18 cellular contexts compared by ENCODE assay signal in the genomic region with DNA sequence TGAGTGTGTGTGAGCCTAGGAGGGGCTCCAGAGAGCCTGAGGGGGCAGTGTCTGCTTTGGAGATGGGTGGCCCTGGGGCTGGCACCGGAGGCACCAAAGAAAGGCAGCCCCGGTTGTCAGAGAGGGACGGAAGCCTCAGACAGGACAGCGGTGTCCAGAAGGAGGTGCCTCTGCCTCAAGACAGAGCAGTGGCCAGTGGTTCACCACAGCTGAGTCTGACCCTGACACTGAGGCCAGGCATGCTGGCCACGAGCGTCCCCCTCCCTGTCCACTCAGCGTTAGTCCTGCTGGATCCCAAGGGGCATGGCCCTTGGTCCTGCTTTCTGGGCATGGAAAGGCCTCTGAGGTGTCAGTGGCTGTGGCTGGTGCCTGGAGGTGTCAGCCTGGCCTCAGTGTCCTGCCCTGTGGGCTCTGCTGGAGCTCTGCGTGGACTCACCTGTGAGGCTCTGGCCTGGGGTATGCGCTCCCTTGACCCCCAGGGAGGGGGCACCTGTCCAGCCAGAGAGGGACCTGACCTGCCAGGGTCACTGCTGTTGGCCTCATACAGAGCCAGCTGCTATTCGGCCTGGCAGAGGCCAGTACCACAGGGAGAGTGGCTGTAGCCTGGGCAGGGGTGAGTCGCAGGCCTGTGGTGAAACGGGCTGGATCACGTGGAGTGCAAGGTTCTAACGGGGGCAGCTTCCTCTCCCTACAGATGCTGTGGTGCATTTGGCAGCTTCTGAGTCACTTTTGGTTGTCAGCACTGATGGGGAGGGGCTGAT.
DNase-seq lines count a peak whose midpoint lies in the region; ATAC-seq and TF ChIP-seq lines count a peak whose summit lies in the region.
"Had no signal": no experiment of that assay in that cellular context is flagged by ENCODE, and none has a peak within 500 bp of the region (broad histone marks: within the 10 kb centered on the region; RNA-seq: fewer than 3 reads in every experiment).

No MANE protein-coding gene starts in this region.

- CTCF ChIA-PET in HEK293T (lab: Yijun Ruan, JAX), result no interaction called here

- no peaks in the 10 kb centered on the region for H3K4me1 ChIP-seq in neuronal stem cell (ENCODE audit: control insufficient read depth in 2 of 2, insufficient read depth in 1 of 2, low read depth in 1 of 2, low read length in 2 of 2)

- ATAC-seq in HG03139 (IDR thresholded peaks at IDR 0.05; ENCODE audit: unreplicated experiment), result no peak
- ATAC-seq: K562, left colon, sciatic nerve had no signal

- H3K23ac ChIP-seq in neuronal stem cell (ENCODE audit: low read depth, low read length, poor library complexity), result peak overlapping the region; percentile 28

- no peak for TF ChIP-seq CTCF in dorsolateral prefrontal cortex (IDR thresholded peaks at IDR 0.05 in 54 of 56, conservative IDR thresholded peaks at IDR 0.05 in 2 of 56; ENCODE audit: low read depth in 1 of 56, partially characterized antibody in 56 of 56)

- H4K8ac ChIP-seq in neuronal stem cell (ENCODE audit: low read depth, low read length), result peak overlapping the region; percentile 21

- peaks cover 0 to 7% of the 10 kb centered on the region in 2 donors for H3K9me3 ChIP-seq in neuronal stem cell (replicated peaks in 1 of 2; ENCODE audit: control insufficient read depth in 2 of 2, insufficient read depth in 1 of 2, low read depth in 1 of 2, low read length in 2 of 2)
- H3K9me3 ChIP-seq: BLaER1, thoracic aorta had no signal

- WGBS in neuronal stem cell (ENCODE audit: extremely low coverage in 2 of 2, insufficient read length in 2 of 2, insufficient replicate concordance in 1 of 2), 2 donors, result no CpG with 5 or more reads among the region's 14 CpGs

- no peak overlapping the region for H3K4me2 ChIP-seq in neuronal stem cell (ENCODE audit: insufficient read depth, low read length, poor library complexity, severe bottlenecking)
- H3K4me2 ChIP-seq: BLaER1 had no signal

- H3K4ac ChIP-seq in neuronal stem cell (ENCODE audit: low read length), result no peak overlapping the region

- H3K27ac ChIP-seq in dorsolateral prefrontal cortex (peak overlapping the region in 3 of 59 donors; percentile 14 to 40 (median 29)), neuronal stem cell (replicated peaks; ENCODE audit: low read length) (no peak overlapping the region)
- H3K27ac ChIP-seq: BLaER1, thoracic aorta, WERI-Rb-1 had no signal

- no peak overlapping the region for H4K91ac ChIP-seq in neuronal stem cell (ENCODE audit: low read depth, low read length, poor library complexity)

- H3K14ac ChIP-seq in neuronal stem cell (ENCODE audit: low read length), result no peak overlapping the region

- intact Hi-C loops in dorsolateral prefrontal cortex (cut with DNase I), result no loop called here

- no peak overlapping the region for H2AFZ ChIP-seq in neuronal stem cell (ENCODE audit: low read length)

- H3K9ac ChIP-seq in neuronal stem cell (ENCODE audit: low read depth, low read length, poor library complexity), result peak overlapping the region; percentile 54
- H3K9ac ChIP-seq: BLaER1 had no signal

- no peak overlapping the region for H2AK5ac ChIP-seq in neuronal stem cell (ENCODE audit: low read depth, low read length)

- DNase-seq in D341Med (ENCODE audit: low spot score) (peak; percentile 30), HEK293T (ENCODE audit: extremely low spot score) (peak; percentile 1), dorsolateral prefrontal cortex (peak in 6 of 10 donors; percentile 3 to 38 (median 22)), neuronal stem cell (ENCODE audit: low spot score) (no peak)
- no peak for DNase-seq in stimulated activated CD4-positive, alpha-beta T cell treated with anti-CD3 and anti-CD28 coated beads, Interleukin-2, amount 100 ng/mL, for 24 hours
- DNase-seq in stimulated activated naive CD4-positive, alpha-beta T cell treated with Interleukin-2 at 50 U/mL for 16 hours (lab: John Stamatoyannopoulos, UW), result no peak
- DNase-seq: activated gamma-delta T cell treated with Interleukin-2 at 50 U/mL for 16 hours; left colon; NCI-H2171; NCI-H774; stimulated activated CD4-positive, alpha-beta T cell treated with anti-CD3 and anti-CD28 coated beads, Interleukin-4, amount 100 ng/mL, for 1 hour; T-helper 1 cell; WERI-Rb-1 had no signal

- H3K27me3 ChIP-seq in dorsolateral prefrontal cortex, result no peaks in the 10 kb centered on the region
- no peaks in the 10 kb centered on the region for H3K27me3 ChIP-seq in neuronal stem cell (ENCODE audit: control insufficient read depth in 3 of 3, insufficient read depth in 3 of 3, low read depth in 1 of 3, low read length in 3 of 3)
- H3K27me3 ChIP-seq: BLaER1 had no signal

- peak overlapping the region; percentile 58 for H2BK5ac ChIP-seq in neuronal stem cell (ENCODE audit: low read length)

- no peak overlapping the region for H2BK12ac ChIP-seq in neuronal stem cell (ENCODE audit: low read length)

- POLR2A ChIA-PET in HEK293T (lab: Yijun Ruan, JAX), result no interaction called here

- H3K18ac ChIP-seq in neuronal stem cell (ENCODE audit: low read length), result peak overlapping the region; percentile 22

- H3K4me3 ChIP-seq in dorsolateral prefrontal cortex, result no peak overlapping the region
- no peak overlapping the region for H3K4me3 ChIP-seq in neuronal stem cell (ENCODE audit: low read length in 2 of 2)
- H3K4me3 ChIP-seq: BLaER1, K562, thoracic aorta had no signal

- no peaks in the 10 kb centered on the region for H3K79me1 ChIP-seq in neuronal stem cell (ENCODE audit: low read depth, low read length)

- H3K36me3 ChIP-seq in neuronal stem cell (replicated peaks in 1 of 2; ENCODE audit: control insufficient read depth in 2 of 2, insufficient read depth in 2 of 2, low read length in 2 of 2), result no peaks in the 10 kb centered on the region
- H3K36me3 ChIP-seq: BLaER1, thoracic aorta, WERI-Rb-1 had no signal

- H2BK120ac ChIP-seq in neuronal stem cell (ENCODE audit: low read depth, low read length), result no peak overlapping the region

- peak overlapping the region; percentile 47 for H2BK15ac ChIP-seq in neuronal stem cell (ENCODE audit: low read length)

TF ChIP-seq in HEK293T, 16 proteins besides CTCF, POLR2A, EP300 and RAD21:
- TF ChIP-seq ZNF384 (IDR thresholded peaks at IDR 0.05) (no peak), HDGF (IDR thresholded peaks at IDR 0.05; ENCODE audit: borderline replicate concordance) (no peak), FOXM1 (IDR thresholded peaks at IDR 0.05; ENCODE audit: borderline replicate concordance) (no peak), LEF1 (IDR thresholded peaks at IDR 0.05; ENCODE audit: borderline replicate concordance) (no peak), FOXK2 (IDR thresholded peaks at IDR 0.05) (no peak), ARNT (IDR thresholded peaks at IDR 0.05) (no peak), ELF4 (IDR thresholded peaks at IDR 0.05) (no peak), SUZ12 (IDR thresholded peaks at IDR 0.05) (no peak), NFRKB (IDR thresholded peaks at IDR 0.05) (no peak), FOXA1 (IDR thresholded peaks at IDR 0.05) (no peak), L3MBTL2 (conservative IDR thresholded peaks at IDR 0.05) (no peak), CTBP1 (IDR thresholded peaks at IDR 0.05; ENCODE audit: borderline replicate concordance) (no peak), BHLHE40 (IDR thresholded peaks at IDR 0.05; ENCODE audit: borderline replicate concordance) (no peak)
- TF ChIP-seq, protein P1, sequence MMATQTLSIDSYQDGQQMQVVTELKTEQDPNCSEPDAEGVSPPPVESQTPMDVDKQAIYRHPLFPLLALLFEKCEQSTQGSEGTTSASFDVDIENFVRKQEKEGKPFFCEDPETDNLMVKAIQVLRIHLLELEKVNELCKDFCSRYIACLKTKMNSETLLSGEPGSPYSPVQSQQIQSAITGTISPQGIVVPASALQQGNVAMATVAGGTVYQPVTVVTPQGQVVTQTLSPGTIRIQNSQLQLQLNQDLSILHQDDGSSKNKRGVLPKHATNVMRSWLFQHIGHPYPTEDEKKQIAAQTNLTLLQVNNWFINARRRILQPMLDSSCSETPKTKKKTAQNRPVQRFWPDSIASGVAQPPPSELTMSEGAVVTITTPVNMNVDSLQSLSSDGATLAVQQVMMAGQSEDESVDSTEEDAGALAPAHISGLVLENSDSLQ (IDR thresholded peaks at IDR 0.05), result no peak
TF ChIP-seq in HEK293T: peak in this region for 0.

Comparison
In these comparisons a context has a peak if more than half of its experiments do, and no peak if none do; other contexts are left out.
1. DNase-seq: peak in D341Med (single experiment), HEK293T (single experiment) and dorsolateral prefrontal cortex (6 of 10); none in neuronal stem cell (single experiment), stimulated activated CD4-positive, alpha-beta T cell treated with anti-CD3 and anti-CD28 coated beads, Interleukin-2, amount 100 ng/mL, for 24 hours (0 of 2) and stimulated activated naive CD4-positive, alpha-beta T cell treated with Interleukin-2 at 50 U/mL for 16 hours (single experiment).